ENCODE assay signal across 21 cellular contexts in the genomic region with DNA sequence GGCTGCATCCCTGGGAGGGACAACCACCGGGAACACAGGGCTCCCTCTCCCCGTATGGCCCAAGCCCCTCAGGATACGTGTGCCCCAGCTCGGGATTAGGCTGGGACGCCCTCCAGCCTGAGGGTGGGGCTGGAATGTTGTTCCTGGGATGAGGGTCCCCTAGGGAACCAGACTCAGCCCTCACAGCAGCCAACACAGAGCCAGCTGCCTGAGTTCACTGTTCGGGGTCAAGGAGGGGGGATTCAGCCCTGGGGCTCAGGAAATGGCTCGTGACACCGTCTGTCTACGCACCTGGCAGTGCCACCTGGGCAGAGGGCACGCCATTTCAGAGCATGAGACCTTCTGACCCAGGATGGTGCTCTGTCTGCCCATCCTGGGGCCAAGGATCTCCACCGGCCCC. TPM values are rescaled to one million over a fixed set of nuclear protein-coding genes. Genes with fewer than 3 reads are reported as not detected.
DNase-seq lines count a peak whose midpoint lies in the region; ATAC-seq and TF ChIP-seq lines count a peak whose summit lies in the region.
"Had no signal": no experiment of that assay in that cellular context is flagged by ENCODE, and none has a peak within 500 bp of the region (broad histone marks: within the 10 kb centered on the region; RNA-seq: fewer than 3 reads in every experiment).

No MANE protein-coding gene starts in this region.

- no peak for DNase-seq in activated naive CD4-positive, alpha-beta T cell treated with anti-CD3 and anti-CD28 coated beads, Interleukin-2, amount 10 ng/mL, durations not matched to agents 7 days and 5 days
- no peak for DNase-seq in activated naive CD4-positive, alpha-beta T cell treated with anti-CD3 and anti-CD28 coated beads, Interleukin-2, amount 50 U/mL, for 16 hours
- peak; percentile 76 for DNase-seq in spleen
- DNase-seq in stimulated activated CD4-positive, alpha-beta T cell treated with anti-CD3 and anti-CD28 coated beads, Interleukin-1b, Interleukin-23, amount 100 ng/mL, for 48 hours: no peak
- DNase-seq in NCI-H2081 treated with DMSO at 0.1 percent for 48 hours (lab: John Stamatoyannopoulos, UW): no peak
- DNase-seq: activated CD4-positive, alpha-beta T cell treated with anti-CD3 and anti-CD28 coated beads, Interleukin-2, amount 50 U/mL, for 48 hours; dermis blood vessel endothelial cell; DMS53; head of caudate nucleus; NCI-H1105 treated with DMSO at 0.1 percent for 48 hours; NCI-H226; NK-92 treated with Interleukin-12 subunit alpha and Interleukin-12 subunit beta, amount 100 ng/mL, for 24 hours; SIG-M5; stimulated activated CD4-positive, alpha-beta T cell treated with anti-CD3 and anti-CD28 coated beads, Interleukin-12 subunit alpha, Interleukin-12 subunit beta, amount 100 ng/mL, for 4 hours; stimulated activated naive CD8-positive, alpha-beta T cell treated with anti-CD3 and anti-CD28 coated beads, Interleukin-15, amount 100 ng/mL, for 72 hours had no signal

- POLR2A ChIA-PET in HEK293 (lab: Yijun Ruan, JAX): no interaction called here

- no peak for TF ChIP-seq CTCF in HEK293 (tag by site-specific recombination; IDR thresholded peaks at IDR 0.05)
- TF ChIP-seq CTCF in spleen (IDR thresholded peaks at IDR 0.05 in 8 of 11, conservative IDR thresholded peaks at IDR 0.05 in 3 of 11): no peak

- peaks cover 45% of the 10 kb centered on the region for H3K4me1 Mint-ChIP-seq in activated naive CD4-positive, alpha-beta T cell treated with anti-CD3 and anti-CD28 coated beads, Interleukin-2, amount 10 ng/mL, durations not matched to agents 7 days and 5 days

- ATAC-seq in esophagus mucosa (peak; percentile 5), HG03025 (IDR thresholded peaks at IDR 0.05; ENCODE audit: low FRiP score, unreplicated experiment) (no peak)
- ATAC-seq: stimulated activated naive CD8-positive, alpha-beta T cell treated with anti-CD3 and anti-CD28 coated beads, Interleukin-15, amount 100 ng/mL, for 72 hours had no signal

- H3K4me3 ChIP-seq in HEK293 (ENCODE audit: low read depth, low read length) (no peak overlapping the region), spleen (no peak overlapping the region)
- H3K4me3 ChIP-seq: esophagus muscularis mucosa, vagina had no signal

- no peak overlapping the region for H3K27ac ChIP-seq in HEK293 (ENCODE audit: extremely low read depth, low read depth, low read length)
- peak overlapping the region in 5 of 8 donors; percentile 5 to 100 (median 100) for H3K27ac ChIP-seq in spleen
- H3K27ac ChIP-seq: esophagus muscularis mucosa, vagina had no signal

- intact Hi-C loops in spleen (cut with DNase I; ENCODE audit: low total_unique reads): no loop called here

- no peak overlapping the region for H3K4me3 Mint-ChIP-seq in activated naive CD4-positive, alpha-beta T cell treated with anti-CD3 and anti-CD28 coated beads, Interleukin-2, amount 10 ng/mL, durations not matched to agents 7 days and 5 days

- CTCF ChIA-PET in activated naive CD4-positive, alpha-beta T cell treated with anti-CD3 and anti-CD28 coated beads, Interleukin-2, amount 10 ng/mL, durations not matched to agents 7 days and 5 days (lab: Charles Lee): no interaction called here
- CTCF ChIA-PET in HEK293 (lab: Yijun Ruan, JAX): no interaction called here

- no peaks in the 10 kb centered on the region for H3K27me3 ChIP-seq in spleen (replicated peaks in 1 of 7)
- H3K27me3 ChIP-seq: esophagus muscularis mucosa, vagina had no signal

- TF ChIP-seq POLR2A in spleen (IDR thresholded peaks at IDR 0.05): no peak

- no peaks in the 10 kb centered on the region for H3K9me3 ChIP-seq in HEK293 (ENCODE audit: control insufficient read depth, insufficient read depth, low read depth, low read length)
- no peaks in the 10 kb centered on the region for H3K9me3 ChIP-seq in spleen
- H3K9me3 ChIP-seq: esophagus muscularis mucosa, vagina had no signal

- 82 to 87% (median 84%) methylated on average over 7 to 11 of the region's 11 CpGs for WGBS in spleen, 5 donors

- 0 out of 2 replicates have a peak, but pooled peaks cover under 1% of the 10 kb centered on the region for H3K4me1 ChIP-seq in HEK293 (ENCODE audit: control insufficient read depth, insufficient read depth, low read length)
- peaks cover 38 to 68% (median 49%) of the 10 kb centered on the region in 6 donors for H3K4me1 ChIP-seq in spleen

- peak overlapping the region; percentile 74 for H3K27ac Mint-ChIP-seq in activated naive CD4-positive, alpha-beta T cell treated with anti-CD3 and anti-CD28 coated beads, Interleukin-2, amount 10 ng/mL, durations not matched to agents 7 days and 5 days

- peaks cover 3% of the 10 kb centered on the region for H3K27me3 Mint-ChIP-seq in activated naive CD4-positive, alpha-beta T cell treated with anti-CD3 and anti-CD28 coated beads, Interleukin-2, amount 10 ng/mL, durations not matched to agents 7 days and 5 days
- H3K27me3 Mint-ChIP-seq: stimulated activated naive CD8-positive, alpha-beta T cell treated with anti-CD3 and anti-CD28 coated beads, Interleukin-15, amount 100 ng/mL, for 72 hours had no signal

- no peaks in the 10 kb centered on the region for H3K9me3 Mint-ChIP-seq in activated naive CD4-positive, alpha-beta T cell treated with anti-CD3 and anti-CD28 coated beads, Interleukin-2, amount 10 ng/mL, durations not matched to agents 7 days and 5 days
- H3K9me3 Mint-ChIP-seq: stimulated activated naive CD8-positive, alpha-beta T cell treated with anti-CD3 and anti-CD28 coated beads, Interleukin-15, amount 100 ng/mL, for 72 hours had no signal

- H3K36me3 Mint-ChIP-seq in activated naive CD4-positive, alpha-beta T cell treated with anti-CD3 and anti-CD28 coated beads, Interleukin-2, amount 10 ng/mL, durations not matched to agents 7 days and 5 days: peaks cover 43% of the 10 kb centered on the region

- H3K36me3 ChIP-seq in HEK293 (ENCODE audit: control insufficient read depth in 2 of 2, insufficient read depth in 1 of 2, low read length in 2 of 2) (peaks cover 0 to 41% of the 10 kb centered on the region in 2 experiments; a peak in 2 of 3 replicates), spleen (peaks cover 0 to 83% (median 47%) of the 10 kb centered on the region in 6 donors)

TF ChIP-seq in HEK293, 187 proteins besides CTCF, POLR2A, EP300 and RAD21:
- TF ChIP-seq OSR2 (tag by site-specific recombination; IDR thresholded peaks at IDR 0.05): no peak
- TF ChIP-seq RBAK (tag by site-specific recombination; IDR thresholded peaks at IDR 0.05): no peak
- no peak for TF ChIP-seq KLF8 (tag by site-specific recombination; IDR thresholded peaks at IDR 0.05)
- TF ChIP-seq, protein P1, sequence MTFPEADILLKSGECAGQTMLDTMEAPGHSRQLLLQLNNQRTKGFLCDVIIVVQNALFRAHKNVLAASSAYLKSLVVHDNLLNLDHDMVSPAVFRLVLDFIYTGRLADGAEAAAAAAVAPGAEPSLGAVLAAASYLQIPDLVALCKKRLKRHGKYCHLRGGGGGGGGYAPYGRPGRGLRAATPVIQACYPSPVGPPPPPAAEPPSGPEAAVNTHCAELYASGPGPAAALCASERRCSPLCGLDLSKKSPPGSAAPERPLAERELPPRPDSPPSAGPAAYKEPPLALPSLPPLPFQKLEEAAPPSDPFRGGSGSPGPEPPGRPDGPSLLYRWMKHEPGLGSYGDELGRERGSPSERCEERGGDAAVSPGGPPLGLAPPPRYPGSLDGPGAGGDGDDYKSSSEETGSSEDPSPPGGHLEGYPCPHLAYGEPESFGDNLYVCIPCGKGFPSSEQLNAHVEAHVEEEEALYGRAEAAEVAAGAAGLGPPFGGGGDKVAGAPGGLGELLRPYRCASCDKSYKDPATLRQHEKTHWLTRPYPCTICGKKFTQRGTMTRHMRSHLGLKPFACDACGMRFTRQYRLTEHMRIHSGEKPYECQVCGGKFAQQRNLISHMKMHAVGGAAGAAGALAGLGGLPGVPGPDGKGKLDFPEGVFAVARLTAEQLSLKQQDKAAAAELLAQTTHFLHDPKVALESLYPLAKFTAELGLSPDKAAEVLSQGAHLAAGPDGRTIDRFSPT (tag by site-specific recombination; IDR thresholded peaks at IDR 0.05): 0 out of 2 replicates have a peak, but pooled peaks have one; percentile 32
- TF ChIP-seq, protein P2, sequence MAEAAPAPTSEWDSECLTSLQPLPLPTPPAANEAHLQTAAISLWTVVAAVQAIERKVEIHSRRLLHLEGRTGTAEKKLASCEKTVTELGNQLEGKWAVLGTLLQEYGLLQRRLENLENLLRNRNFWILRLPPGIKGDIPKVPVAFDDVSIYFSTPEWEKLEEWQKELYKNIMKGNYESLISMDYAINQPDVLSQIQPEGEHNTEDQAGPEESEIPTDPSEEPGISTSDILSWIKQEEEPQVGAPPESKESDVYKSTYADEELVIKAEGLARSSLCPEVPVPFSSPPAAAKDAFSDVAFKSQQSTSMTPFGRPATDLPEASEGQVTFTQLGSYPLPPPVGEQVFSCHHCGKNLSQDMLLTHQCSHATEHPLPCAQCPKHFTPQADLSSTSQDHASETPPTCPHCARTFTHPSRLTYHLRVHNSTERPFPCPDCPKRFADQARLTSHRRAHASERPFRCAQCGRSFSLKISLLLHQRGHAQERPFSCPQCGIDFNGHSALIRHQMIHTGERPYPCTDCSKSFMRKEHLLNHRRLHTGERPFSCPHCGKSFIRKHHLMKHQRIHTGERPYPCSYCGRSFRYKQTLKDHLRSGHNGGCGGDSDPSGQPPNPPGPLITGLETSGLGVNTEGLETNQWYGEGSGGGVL (tag by site-specific recombination; IDR thresholded peaks at IDR 0.05): no peak
- no peak for TF ChIP-seq ZNF174 (tag by site-specific recombination; IDR thresholded peaks at IDR 0.05)

RNA-seq across cellular contexts. Expression of a gene that starts 8.9 kb away (rescaled TPM):
- total RNA-seq in esophagus mucosa (22.0 TPM), spleen (100 to 1,000 TPM in 6 of 7 donors, 10 to 100 TPM in 1; 75.1 to 143 (median 121) TPM)
- 10 to 100 TPM; 28.0 to 82.1 (median 44.4) TPM for polyA plus RNA-seq in spleen

RNA-seq across cellular contexts. Expression of a gene that starts 20.8 kb away (rescaled TPM):
- not detected for total RNA-seq in esophagus mucosa
- 1 to 10 TPM in 1 of 7 donors, under 1 TPM in 4, not detected in 2; 0.17 to 1.4 (median 0.54) TPM for total RNA-seq in spleen
- polyA plus RNA-seq in spleen: under 1 TPM; 0.02 to 0.26 (median 0.10) TPM
- total RNA-seq: vagina had no signal
- polyA plus RNA-seq: keratinocyte had no signal
